Comparison of ENCODE assay signal across 8 cellular contexts in the genomic region with DNA sequence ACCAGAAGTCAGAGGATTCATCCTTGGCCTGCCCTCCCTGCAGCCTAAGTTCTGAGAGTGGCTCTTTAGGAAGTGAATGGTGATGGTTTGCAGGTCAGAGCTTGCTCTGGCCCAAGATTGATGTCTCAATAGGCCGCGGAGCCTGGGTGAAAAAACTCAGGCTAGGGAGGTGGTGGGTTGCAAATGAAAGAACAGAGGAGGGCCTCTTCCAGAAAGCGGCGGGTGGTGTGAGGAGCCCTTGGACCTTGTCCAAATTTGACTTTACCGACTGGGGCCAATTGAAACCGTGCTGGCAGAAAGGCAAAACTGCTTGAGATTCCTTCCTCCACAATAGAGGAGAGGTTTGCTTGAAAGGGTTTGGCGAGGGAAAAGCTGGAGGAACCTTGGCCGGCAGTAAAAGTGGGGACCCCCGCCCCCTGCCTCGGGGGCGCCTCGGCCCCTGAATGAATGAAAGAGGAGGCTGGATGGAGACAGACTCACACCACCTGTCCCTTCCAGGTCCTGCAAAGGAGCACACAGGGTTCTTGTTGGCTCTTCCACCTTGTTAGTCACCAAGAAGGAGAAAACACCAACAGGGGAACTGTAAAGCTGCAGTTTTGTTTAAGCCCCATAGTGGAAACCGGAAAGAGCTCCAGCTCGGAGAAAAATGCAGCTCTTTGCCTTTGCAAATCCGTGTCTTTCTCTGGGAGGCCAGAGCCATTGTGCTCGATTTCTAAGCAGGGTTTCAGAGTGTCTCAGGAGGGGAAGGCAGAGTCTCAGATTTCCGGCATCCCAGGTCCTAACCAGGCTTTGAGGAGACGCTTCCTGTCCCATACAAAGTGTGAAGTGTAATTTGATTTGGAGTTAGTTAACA.
DNase-seq lines count a peak whose midpoint lies in the region; ATAC-seq and TF ChIP-seq lines count a peak whose summit lies in the region.

No MANE protein-coding gene starts in this region.

- H3K27ac ChIP-seq in HUES6 (ENCODE audit: low read depth, low read length) (peak overlapping the region; percentile 88), SK-N-MC (peak overlapping the region; percentile 98), endodermal cell (ENCODE audit: low read depth, low read length) (peak overlapping the region; percentile 95), muscle layer of duodenum (ENCODE audit: low read length) (peak overlapping the region; percentile 80)

- no peaks in the 10 kb centered on the region for H3K27me3 ChIP-seq in HUES6 (ENCODE audit: control insufficient read depth, insufficient read depth, low read length)
- no peaks in the 10 kb centered on the region for H3K27me3 ChIP-seq in endodermal cell (ENCODE audit: control insufficient read depth, insufficient read depth, low read length, poor library complexity, severe bottlenecking)
- no peaks in the 10 kb centered on the region for H3K27me3 ChIP-seq in muscle layer of duodenum (ENCODE audit: low read depth, low read length)

- H3K27ac Mint-ChIP-seq in endodermal cell: peak overlapping the region; percentile 79

- peaks cover 85% of the 10 kb centered on the region for H3K4me1 ChIP-seq in HUES6 (ENCODE audit: control insufficient read depth, insufficient read depth, low read length)
- H3K4me1 ChIP-seq in endodermal cell (ENCODE audit: control insufficient read depth, insufficient read depth, low read length): peaks cover 26% of the 10 kb centered on the region
- H3K4me1 ChIP-seq in muscle layer of duodenum (ENCODE audit: control insufficient read depth in 1 of 2, insufficient read depth in 2 of 2, low read length in 2 of 2): peaks cover 46 to 69% of the 10 kb centered on the region in 2 donors

- no peaks in the 10 kb centered on the region for H3K27me3 Mint-ChIP-seq in endodermal cell (ENCODE audit: insufficient read depth)

- intact Hi-C loops in posterior vena cava (cut with DNase I): no loop called here

- no peak for ATAC-seq in GM19324 (IDR thresholded peaks at IDR 0.05; ENCODE audit: low FRiP score, unreplicated experiment)

- H3K36me3 Mint-ChIP-seq in endodermal cell (ENCODE audit: low read depth): peaks cover 29% of the 10 kb centered on the region

- peaks cover 16% of the 10 kb centered on the region for H3K36me3 ChIP-seq in HUES6 (ENCODE audit: control insufficient read depth, insufficient read depth, low read length)
- no peaks in the 10 kb centered on the region for H3K36me3 ChIP-seq in SK-N-MC (ENCODE audit: insufficient read depth, low read length)
- peaks cover 10% of the 10 kb centered on the region for H3K36me3 ChIP-seq in endodermal cell (ENCODE audit: control insufficient read depth, insufficient read depth, low read length)
- no peaks in the 10 kb centered on the region for H3K36me3 ChIP-seq in muscle layer of duodenum (ENCODE audit: control insufficient read depth in 1 of 2, insufficient read depth in 2 of 2, low read length in 2 of 2)

- no peaks in the 10 kb centered on the region for H3K9me3 ChIP-seq in HUES6 (ENCODE audit: control insufficient read depth, insufficient read depth, low read depth, low read length)
- no peaks in the 10 kb centered on the region for H3K9me3 ChIP-seq in SK-N-MC (ENCODE audit: low read depth, low read length)
- H3K9me3 ChIP-seq in endodermal cell (ENCODE audit: control insufficient read depth, low read length): no peaks in the 10 kb centered on the region
- H3K9me3 ChIP-seq in muscle layer of duodenum (ENCODE audit: control insufficient read depth in 1 of 2, low read length in 2 of 2): no peaks in the 10 kb centered on the region

- DNase-seq in C1 segment of cervical spinal cord (lab: John Stamatoyannopoulos, UW): peak in 9 of 14 donors; percentile 20 to 62 (median 42)
- peak; percentile 81 for DNase-seq in SK-N-MC (ENCODE audit: low read depth, low spot score)
- DNase-seq in endodermal cell: peak; percentile 85
- DNase-seq in posterior vena cava (ENCODE audit: low spot score): no peak
- DNase-seq in DMS53 (lab: John Stamatoyannopoulos, UW): no peak

- WGBS in endodermal cell (ENCODE audit: insufficient coverage in 1 of 2, insufficient read length in 1 of 2), 2 experiments: 22 to 36% methylated on average over 10 to 18 of the region's 18 CpGs

- peaks cover 62% of the 10 kb centered on the region for H3K4me1 Mint-ChIP-seq in endodermal cell

- H3K9ac ChIP-seq in HUES6 (ENCODE audit: low read length) (peak overlapping the region; percentile 64), SK-N-MC (ENCODE audit: insufficient read length) (peak overlapping the region; percentile 67), endodermal cell (ENCODE audit: extremely low read depth, low read length, poor library complexity, severe bottlenecking) (no peak overlapping the region)

- no peak for TF ChIP-seq CTCF in endodermal cell (conservative IDR thresholded peaks at IDR 0.05)

- peak overlapping the region; percentile 13; the same call in 1 of the 2 replicates for H3K4me3 ChIP-seq in HUES6 (ENCODE audit: low read depth, low read length)
- peak overlapping the region; percentile 72 for H3K4me3 ChIP-seq in SK-N-MC
- H3K4me3 ChIP-seq in endodermal cell (ENCODE audit: low read length): no peak overlapping the region
- peak overlapping the region; percentile 10 to 35 for H3K4me3 ChIP-seq in muscle layer of duodenum (ENCODE audit: low read depth in 1 of 2, low read length in 2 of 2)

- H3K9me3 Mint-ChIP-seq in endodermal cell: no peaks in the 10 kb centered on the region

- no peak overlapping the region for H3K4me3 Mint-ChIP-seq in endodermal cell

Comparison
In these comparisons a context has a peak if more than half of its experiments do, and no peak if none do; other contexts are left out.
1. DNase-seq: peak in C1 segment of cervical spinal cord (9 of 14), SK-N-MC (single experiment) and endodermal cell (single experiment); none in posterior vena cava (single experiment) and DMS53 (single experiment).
2. Peak in every context shown above with its lines, with median percentiles within 50 percentile points of each other: H3K27ac ChIP-seq.